28 cellular contexts compared by ENCODE assay signal in the genomic region with DNA sequence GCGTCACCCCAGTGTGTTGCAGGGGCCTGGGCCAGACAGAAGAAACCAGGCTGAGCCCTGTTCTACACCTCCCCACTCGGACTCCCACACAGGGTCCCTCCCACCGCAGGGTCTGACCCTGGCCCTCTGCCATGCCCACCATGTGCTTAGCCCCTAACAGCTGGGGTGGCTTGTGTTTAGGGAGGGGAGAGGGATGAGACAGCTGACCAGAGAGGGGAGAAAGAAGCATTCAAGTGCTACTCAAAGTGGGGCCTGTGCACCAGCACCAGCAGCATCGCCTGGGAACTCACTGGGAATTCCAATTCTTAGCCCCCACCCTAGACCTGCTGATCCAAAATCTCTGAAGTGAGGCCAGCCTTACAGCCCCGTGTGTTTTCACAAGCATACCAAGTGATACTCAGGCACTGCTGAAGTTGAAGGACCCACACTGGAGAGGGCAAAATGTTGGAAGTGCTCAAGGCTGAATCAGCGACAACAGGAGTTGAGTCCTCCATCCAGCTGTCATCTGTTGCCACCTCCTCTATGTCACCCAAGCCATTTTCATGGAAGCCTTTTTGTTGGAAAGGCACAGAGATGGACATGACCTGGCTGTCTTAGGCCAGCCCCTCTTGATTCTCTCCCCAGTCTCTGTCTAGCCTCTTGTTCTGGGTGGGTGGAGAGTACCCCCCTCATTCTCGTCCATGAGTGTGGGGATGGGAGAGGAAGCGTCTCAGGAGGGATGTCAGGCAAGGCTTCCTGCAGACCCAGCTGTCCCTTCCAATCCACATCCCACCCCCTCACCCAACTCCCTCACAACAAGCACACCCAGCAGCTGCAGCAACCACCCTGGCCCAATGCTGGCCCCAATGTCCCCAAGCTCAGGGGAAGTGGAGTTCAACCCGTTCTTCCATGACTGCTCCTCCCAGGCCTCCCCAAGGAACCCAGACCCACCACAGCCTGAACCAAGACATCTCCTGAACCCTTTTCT. TPM values are rescaled to one million over a fixed set of nuclear protein-coding genes. Genes with fewer than 3 reads are reported as not detected.
DNase-seq lines count a peak whose midpoint lies in the region; ATAC-seq and TF ChIP-seq lines count a peak whose summit lies in the region.
"Had no signal": no experiment of that assay in that cellular context is flagged by ENCODE, and none has a peak within 500 bp of the region (broad histone marks: within the 10 kb centered on the region; RNA-seq: fewer than 3 reads in every experiment).

No MANE protein-coding gene starts in this region.

- H3K4me2 ChIP-seq in BLaER1 (peak overlapping the region; percentile 85), trophoblast cell (ENCODE audit: low read length) (no peak overlapping the region)
- H3K4me2 ChIP-seq: smooth muscle cell had no signal

- H3K27ac ChIP-seq in BLaER1 (peak overlapping the region; percentile 85), SJCRH30 (peak overlapping the region; percentile 96), lower lobe of right lung (no peak overlapping the region), trophoblast cell (ENCODE audit: low read depth, low read length) (no peak overlapping the region)
- H3K27ac ChIP-seq: cardiac muscle cell, colonic mucosa, ovary, suprapubic skin had no signal

- no peak overlapping the region for H3K23ac ChIP-seq in trophoblast cell (ENCODE audit: low read length)

- no peak for TF ChIP-seq CTCF in lower lobe of right lung (IDR thresholded peaks at IDR 0.05)

- intact Hi-C loops in lower lobe of right lung (cut with DNase I), result no loop called here

- H4K8ac ChIP-seq in trophoblast cell (ENCODE audit: low read depth, low read length), result no peak overlapping the region

- H3K36me3 ChIP-seq in BLaER1, result no peaks in the 10 kb centered on the region
- no peaks in the 10 kb centered on the region for H3K36me3 ChIP-seq in SJCRH30
- H3K36me3 ChIP-seq in lower lobe of right lung, result no peaks in the 10 kb centered on the region
- H3K36me3 ChIP-seq in trophoblast cell (ENCODE audit: control insufficient read depth in 1 of 2, insufficient read depth in 2 of 2, low read length in 2 of 2), result no peaks in the 10 kb centered on the region
- H3K36me3 ChIP-seq: cardiac muscle cell, colonic mucosa, ovary, suprapubic skin had no signal

- DNase-seq in SJCRH30 (peak; percentile 98 to 99), lower lobe of right lung (no peak), trophoblast cell (no peak), occipital lobe (lab: John Stamatoyannopoulos, UW) (no peak)
- DNase-seq: activated CD4-positive, alpha-beta T cell treated with anti-CD3 and anti-CD28 coated beads for 36 hours; activated CD8-positive, alpha-beta memory T cell treated with anti-CD3 and anti-CD28 coated beads for 24 hours; activated effector memory CD4-positive, alpha-beta T cell treated with Interleukin-2 at 50 U/mL for 16 hours; activated T-cell treated with anti-CD3 and anti-CD28 coated beads, Interleukin-2, amount 50 U/mL, for 1 hour; aorta; CD8-positive, alpha-beta memory T cell; colonic mucosa; effector CD8-positive, alpha-beta T cell; hippocampal formation; left cardiac atrium; NCI-H1694; NCI-H446; NCI-H774; ovary; SIG-M5; stimulated activated naive CD4-positive, alpha-beta T cell treated with Interleukin-2 at 50 U/mL for 16 hours; SW 1271 had no signal

- H4K91ac ChIP-seq in trophoblast cell (ENCODE audit: low read depth, low read length), result peak overlapping the region; percentile 7

- H3K4me3 ChIP-seq in BLaER1 (0 out of 2 replicates have a peak overlapping the region, but pooled peaks have one; percentile 17), SJCRH30 (no peak overlapping the region), lower lobe of right lung (no peak overlapping the region), trophoblast cell (ENCODE audit: low read depth, low read length) (no peak overlapping the region)
- H3K4me3 ChIP-seq: cardiac muscle cell, colonic mucosa, ovary, smooth muscle cell, suprapubic skin had no signal

- H2AFZ ChIP-seq in trophoblast cell (ENCODE audit: insufficient read depth, low read length, poor library complexity), result no peak overlapping the region

- no peaks in the 10 kb centered on the region for H4K20me1 ChIP-seq in BLaER1

- WGBS in trophoblast cell (ENCODE audit: extremely low coverage, insufficient coverage, insufficient read length), result no CpG with 5 or more reads among the region's 9 CpGs

- H3K9me3 ChIP-seq in BLaER1 (peaks cover 7% of the 10 kb centered on the region), SJCRH30 (replicated peaks) (no peaks in the 10 kb centered on the region), lower lobe of right lung (no peaks in the 10 kb centered on the region), trophoblast cell (ENCODE audit: insufficient read depth, low read depth, low read length) (peaks cover 3% of the 10 kb centered on the region)
- H3K9me3 ChIP-seq: colonic mucosa, ovary, suprapubic skin had no signal

- H3K4me1 ChIP-seq in BLaER1 (peaks cover 95% of the 10 kb centered on the region), SJCRH30 (peaks cover 90% of the 10 kb centered on the region), lower lobe of right lung (no peaks in the 10 kb centered on the region), trophoblast cell (ENCODE audit: control insufficient read depth in 1 of 2, insufficient read depth in 2 of 2, low read length in 2 of 2) (peaks cover 37 to 47% of the 10 kb centered on the region in 2 experiments)
- H3K4me1 ChIP-seq: colonic mucosa, suprapubic skin had no signal

- H3K27me3 ChIP-seq in BLaER1 (no peaks in the 10 kb centered on the region), SJCRH30 (no peaks in the 10 kb centered on the region), lower lobe of right lung (ENCODE audit: low read depth) (no peaks in the 10 kb centered on the region), trophoblast cell (ENCODE audit: insufficient read depth, low read length) (no peaks in the 10 kb centered on the region)
- H3K27me3 ChIP-seq: cardiac muscle cell, colonic mucosa, ovary, suprapubic skin had no signal

- ATAC-seq in lower lobe of right lung, result peak; percentile 31 to 60
- ATAC-seq in GM21576 (IDR thresholded peaks at IDR 0.05; ENCODE audit: unreplicated experiment), result no peak
- no peak for ATAC-seq in GM18858 (IDR thresholded peaks at IDR 0.05; ENCODE audit: unreplicated experiment)
- ATAC-seq: activated CD4-positive, alpha-beta T cell treated with anti-CD3 and anti-CD28 coated beads for 36 hours; left cardiac atrium had no signal

- H4K12ac ChIP-seq in trophoblast cell (ENCODE audit: low read depth, low read length), result no peak overlapping the region

- no peak overlapping the region for H3K14ac ChIP-seq in trophoblast cell (ENCODE audit: low read length)

- peak overlapping the region; percentile 75 for H2AK5ac ChIP-seq in trophoblast cell (ENCODE audit: low read length)

- H3K79me2 ChIP-seq in trophoblast cell (ENCODE audit: control insufficient read depth, insufficient read depth, low read length, poor library complexity), result peaks cover 7% of the 10 kb centered on the region

- peak overlapping the region; percentile 39; the same call in 1 of the 2 replicates for H3K9ac ChIP-seq in BLaER1
- no peak overlapping the region for H3K9ac ChIP-seq in trophoblast cell (ENCODE audit: low read length)

- H2BK5ac ChIP-seq in trophoblast cell (ENCODE audit: low read depth, low read length, poor library complexity), result no peak overlapping the region

- peaks cover 47% of the 10 kb centered on the region for H3K79me1 ChIP-seq in trophoblast cell (ENCODE audit: low read length)

- H3K4ac ChIP-seq in trophoblast cell (ENCODE audit: low read depth, low read length), result no peak overlapping the region

- H2BK12ac ChIP-seq in trophoblast cell (ENCODE audit: low read length), result peak overlapping the region; percentile 11

- H2BK120ac ChIP-seq in trophoblast cell (ENCODE audit: insufficient read depth, low read length, poor library complexity), result peak overlapping the region; percentile 28

- H3K18ac ChIP-seq in trophoblast cell (ENCODE audit: low read length), result no peak overlapping the region

RNA-seq across cellular contexts. Expression of a gene that starts 47.1 kb away (rescaled TPM):
- total RNA-seq in SJCRH30 (2014; rRNA removed; shearing (Covaris generic)), result 16.0 and 18.2 TPM in 2 replicates
- total RNA-seq in lower lobe of right lung (7.4 TPM), occipital lobe (6.9 TPM)
- 24.1 and 24.3 TPM in 2 replicates for polyA plus RNA-seq in trophoblast cell (2013)
- polyA plus RNA-seq: CD8-positive, alpha-beta memory T cell had no signal

RNA-seq across cellular contexts. Expression of a gene that starts 51.8 kb away (rescaled TPM):
- 0.04 TPM in 1 of 2 replicates, not detected in the other for total RNA-seq in SJCRH30 (2014; rRNA removed; shearing (Covaris generic))
- total RNA-seq in lower lobe of right lung (not detected), occipital lobe (0.47 TPM)
- 0.14 and 0.29 TPM in 2 replicates for polyA plus RNA-seq in trophoblast cell (2013)
- total RNA-seq: aorta, colonic mucosa, ovary, smooth muscle cell, suprapubic skin, urinary bladder had no signal
- polyA plus RNA-seq: aorta, smooth muscle cell had no signal

Comparison
In these comparisons a context has a peak if more than half of its experiments do, and no peak if none do; other contexts are left out.
1. H3K27ac ChIP-seq: peak in BLaER1 (single experiment) and SJCRH30 (single experiment); none in lower lobe of right lung (single experiment) and trophoblast cell (single experiment).
2. DNase-seq: peak in SJCRH30 (2 of 2); none in lower lobe of right lung (single experiment), trophoblast cell (0 of 2) and occipital lobe (single experiment).
3. ATAC-seq: peak in lower lobe of right lung (2 of 2); none in GM21576 (single experiment) and GM18858 (single experiment).